Comparison of ENCODE assay signal across 1 cellular context in the genomic region with DNA sequence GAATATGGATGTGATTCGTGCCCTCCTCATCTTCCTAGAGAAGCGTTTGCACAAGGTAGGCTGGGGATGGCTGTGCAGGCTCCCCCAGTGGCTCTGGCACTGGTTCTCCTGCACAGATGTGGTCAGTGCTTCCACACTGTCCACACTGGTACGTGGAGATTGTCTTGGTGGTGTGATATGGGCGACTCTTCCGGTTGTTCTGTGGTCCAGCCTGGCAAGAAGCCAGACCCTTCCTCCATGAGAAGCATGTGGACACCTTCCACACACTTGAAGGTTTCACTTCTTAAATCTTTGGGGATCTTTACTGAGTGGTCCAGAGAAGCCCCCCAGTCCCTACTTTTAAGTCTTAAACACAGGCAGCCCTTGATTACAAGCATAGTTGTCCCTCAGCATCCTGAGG.
TF ChIP-seq lines count a peak whose summit lies in the region.

No MANE protein-coding gene starts in this region.

TF ChIP-seq in SK-N-SH, 30 proteins besides CTCF, POLR2A, EP300 and RAD21 (continued from another document):
- TF ChIP-seq, protein P1, sequence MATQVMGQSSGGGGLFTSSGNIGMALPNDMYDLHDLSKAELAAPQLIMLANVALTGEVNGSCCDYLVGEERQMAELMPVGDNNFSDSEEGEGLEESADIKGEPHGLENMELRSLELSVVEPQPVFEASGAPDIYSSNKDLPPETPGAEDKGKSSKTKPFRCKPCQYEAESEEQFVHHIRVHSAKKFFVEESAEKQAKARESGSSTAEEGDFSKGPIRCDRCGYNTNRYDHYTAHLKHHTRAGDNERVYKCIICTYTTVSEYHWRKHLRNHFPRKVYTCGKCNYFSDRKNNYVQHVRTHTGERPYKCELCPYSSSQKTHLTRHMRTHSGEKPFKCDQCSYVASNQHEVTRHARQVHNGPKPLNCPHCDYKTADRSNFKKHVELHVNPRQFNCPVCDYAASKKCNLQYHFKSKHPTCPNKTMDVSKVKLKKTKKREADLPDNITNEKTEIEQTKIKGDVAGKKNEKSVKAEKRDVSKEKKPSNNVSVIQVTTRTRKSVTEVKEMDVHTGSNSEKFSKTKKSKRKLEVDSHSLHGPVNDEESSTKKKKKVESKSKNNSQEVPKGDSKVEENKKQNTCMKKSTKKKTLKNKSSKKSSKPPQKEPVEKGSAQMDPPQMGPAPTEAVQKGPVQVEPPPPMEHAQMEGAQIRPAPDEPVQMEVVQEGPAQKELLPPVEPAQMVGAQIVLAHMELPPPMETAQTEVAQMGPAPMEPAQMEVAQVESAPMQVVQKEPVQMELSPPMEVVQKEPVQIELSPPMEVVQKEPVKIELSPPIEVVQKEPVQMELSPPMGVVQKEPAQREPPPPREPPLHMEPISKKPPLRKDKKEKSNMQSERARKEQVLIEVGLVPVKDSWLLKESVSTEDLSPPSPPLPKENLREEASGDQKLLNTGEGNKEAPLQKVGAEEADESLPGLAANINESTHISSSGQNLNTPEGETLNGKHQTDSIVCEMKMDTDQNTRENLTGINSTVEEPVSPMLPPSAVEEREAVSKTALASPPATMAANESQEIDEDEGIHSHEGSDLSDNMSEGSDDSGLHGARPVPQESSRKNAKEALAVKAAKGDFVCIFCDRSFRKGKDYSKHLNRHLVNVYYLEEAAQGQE (IDR thresholded peaks at IDR 0.05; ENCODE audit: low read depth, low read length), result no peak
- TF ChIP-seq POLR2AphosphoS5 (IDR thresholded peaks at IDR 0.05; ENCODE audit: low read depth, low read length), result no peak
- TF ChIP-seq FOSL2 (IDR thresholded peaks at IDR 0.05; ENCODE audit: borderline replicate concordance, low read depth), result no peak
TF ChIP-seq in SK-N-SH: peak in this region for 0.
